Comparison of ENCODE assay signal across 7 cellular contexts in the genomic region with DNA sequence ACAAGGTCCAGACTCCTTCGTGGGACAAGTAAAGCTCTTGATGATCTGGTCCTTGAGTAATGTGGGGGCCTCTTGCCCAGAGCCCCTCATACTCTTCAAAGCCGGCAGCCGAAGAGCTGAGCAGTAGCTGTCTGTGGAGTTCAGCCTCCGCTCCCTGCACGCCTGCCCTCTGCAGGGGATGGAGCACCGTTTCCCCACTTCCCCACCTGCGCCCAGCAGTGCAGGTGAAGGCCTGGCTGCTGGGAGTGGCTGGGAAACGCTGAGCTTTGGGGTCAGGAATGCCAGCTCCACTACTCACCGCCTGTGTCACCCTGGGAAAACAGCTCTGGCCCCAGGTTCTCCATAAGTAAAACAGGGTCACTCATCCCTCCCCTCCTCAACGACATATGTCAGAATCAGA. TPM values are rescaled to one million over a fixed set of nuclear protein-coding genes. Genes with fewer than 3 reads are reported as not detected.
DNase-seq lines count a peak whose midpoint lies in the region; ATAC-seq and TF ChIP-seq lines count a peak whose summit lies in the region.
"Not testable (repeated sequence)": the region's sequence is repeated elsewhere in the genome, so short reads cannot be mapped to it uniquely, and the experiment has no call there.

No MANE protein-coding gene starts in this region.

- H3K4me1 ChIP-seq in lower lobe of right lung = not testable (repeated sequence)

- peaks cover 32% of the 10 kb centered on the region for H3K4me1 Mint-ChIP-seq in brain

- H3K27ac Mint-ChIP-seq in brain = peak overlapping the region; percentile 76 to 93 (median 85)

- not testable (repeated sequence) for H3K9me3 Mint-ChIP-seq in brain

- peak overlapping the region; percentile 84 to 93 (median 89) for H3K4me3 Mint-ChIP-seq in brain

- peaks cover 17% of the 10 kb centered on the region for H3K27me3 Mint-ChIP-seq in brain

- H3K4me3 ChIP-seq in HL-60 (replicated peaks; ENCODE audit: insufficient read depth, low read length) = peak overlapping the region; percentile 45
- peak overlapping the region; percentile 44 to 54 for H3K4me3 ChIP-seq in foreskin fibroblast (ENCODE audit: low read depth in 1 of 2, low read length in 2 of 2)
- H3K4me3 ChIP-seq in lower lobe of right lung = peak overlapping the region; percentile 55

- not testable (repeated sequence) for H3K27ac ChIP-seq in HL-60 (replicated peaks)
- peak overlapping the region; percentile 39; the same call in 1 of the 2 replicates for H3K27ac ChIP-seq in VCaP
- peak overlapping the region; percentile 71 for H3K27ac ChIP-seq in lower lobe of right lung

- H3K9me3 ChIP-seq in lower lobe of right lung = not testable (repeated sequence)

- H3K36me3 Mint-ChIP-seq in brain = not testable (repeated sequence)

- DNase-seq in HL-60 (ENCODE audit: low read depth in 1 of 2, low spot score in 1 of 2); foreskin fibroblast; lower lobe of right lung: not testable (repeated sequence)
- DNase-seq in retina = peak; percentile 51

- H3K36me3 ChIP-seq in lower lobe of right lung = not testable (repeated sequence)

- not testable (repeated sequence) for H3K27me3 ChIP-seq in HL-60 (ENCODE audit: insufficient read depth, poor library complexity, severe bottlenecking); lower lobe of right lung (ENCODE audit: low read depth)

- intact Hi-C loops in lower lobe of right lung (cut with DNase I) = not testable (repeated sequence)

- ATAC-seq in GM18498 (IDR thresholded peaks at IDR 0.05; ENCODE audit: unreplicated experiment) (peak; percentile 4), lower lobe of right lung (peak; percentile 67 to 78)

- TF ChIP-seq CTCF in HL-60 (IDR thresholded peaks at IDR 0.05; ENCODE audit: insufficient read depth, low read length); VCaP (conservative IDR thresholded peaks at IDR 0.05); foreskin fibroblast (IDR thresholded peaks at IDR 0.05; ENCODE audit: low read depth, low read length); lower lobe of right lung (IDR thresholded peaks at IDR 0.05): not testable (repeated sequence)
- TF ChIP-seq CTCF in brain (conservative IDR thresholded peaks at IDR 0.05) = peak in 1 of 2 experiments; percentile 14

RNA-seq across cellular contexts. Expression of a gene that starts 18.2 kb away (rescaled TPM):
- 1.2 TPM for polyA plus RNA-seq in brain (ENCODE audit: insufficient read depth, low read depth, low replicate concordance)
- total RNA-seq in lower lobe of right lung = 22.2 TPM

RNA-seq across cellular contexts. Expression of a gene that starts 24.9 kb away (rescaled TPM):
- 1.5 TPM for polyA plus RNA-seq in brain (ENCODE audit: insufficient read depth, low read depth, low replicate concordance)
- 4.3 TPM for total RNA-seq in lower lobe of right lung
